25 cellular contexts compared by ENCODE assay signal in the genomic region with DNA sequence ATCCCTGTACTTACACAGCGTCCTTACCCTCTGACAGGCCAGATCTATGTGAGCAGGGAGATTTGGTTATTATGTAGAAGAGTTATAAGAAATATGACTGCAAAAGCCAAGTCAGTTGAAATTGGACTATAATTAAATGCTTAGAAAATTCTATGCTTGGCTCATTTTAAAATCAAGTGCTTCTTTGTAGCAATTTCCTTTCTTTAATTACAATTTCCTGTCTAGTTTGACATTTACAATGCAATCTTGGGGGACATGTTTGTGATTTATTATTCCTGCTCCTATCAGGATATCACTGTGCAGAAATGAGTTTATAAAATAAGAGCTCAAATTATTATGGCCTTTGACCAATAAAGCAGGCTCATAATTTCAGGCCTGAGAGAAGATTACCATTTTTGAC. TPM values are rescaled to one million over a fixed set of nuclear protein-coding genes. Genes with fewer than 3 reads are reported as not detected.
"Had no signal": no experiment of that assay in that cellular context is flagged by ENCODE, and none has a peak within 500 bp of the region (broad histone marks: within the 10 kb centered on the region; RNA-seq: fewer than 3 reads in every experiment).

No MANE protein-coding gene starts in this region.

- DNase-seq: Kasumi-1, MM.1S, NCI-H1092 treated with DMSO at 0.1 percent for 48 hours, NCI-H1417 treated with DMSO at 0.1 percent for 48 hours, NCI-H1694, NCI-H187 treated with DMSO at 0.1 percent for 48 hours, NCI-H2029 treated with DMSO at 0.1 percent for 48 hours, NCI-H2107, NCI-H2227 treated with DMSO at 0.1 percent for 48 hours, NCI-H446, NCI-H510A, NCI-H524 treated with DMSO at 0.1 percent for 48 hours, OCI-M1, PC-9, SHP77 treated with DMSO at 0.1 percent for 48 hours, SJCRH30, T-helper 1 cell, T-helper 17 cell had no signal

- H3K9me3 ChIP-seq: Peyer's patch, SJCRH30 had no signal

- ATAC-seq: K562, Right ventricle myocardium inferior, T-helper 17 cell had no signal

- H3K9ac ChIP-seq: KMS-11 had no signal

- H3K27ac ChIP-seq: HL-60, KMS-11, PC-9, Peyer's patch, SJCRH30 had no signal

- H3K4me1 ChIP-seq: Peyer's patch, SJCRH30 had no signal

- H3K27me3 ChIP-seq: Peyer's patch had no signal

- H3K4me3 ChIP-seq: K562, PC-9, Peyer's patch, SJCRH30 had no signal

- H3K36me3 ChIP-seq: Peyer's patch, SJCRH30 had no signal

RNA-seq across cellular contexts. Expression of a gene that starts 32.5 kb away (rescaled TPM):
- total RNA-seq: K562, M059J, PC-9, Peyer's patch, RPMI7951, T-helper 17 cell had no signal
